1 cellular context compared by ENCODE assay signal in the genomic region with DNA sequence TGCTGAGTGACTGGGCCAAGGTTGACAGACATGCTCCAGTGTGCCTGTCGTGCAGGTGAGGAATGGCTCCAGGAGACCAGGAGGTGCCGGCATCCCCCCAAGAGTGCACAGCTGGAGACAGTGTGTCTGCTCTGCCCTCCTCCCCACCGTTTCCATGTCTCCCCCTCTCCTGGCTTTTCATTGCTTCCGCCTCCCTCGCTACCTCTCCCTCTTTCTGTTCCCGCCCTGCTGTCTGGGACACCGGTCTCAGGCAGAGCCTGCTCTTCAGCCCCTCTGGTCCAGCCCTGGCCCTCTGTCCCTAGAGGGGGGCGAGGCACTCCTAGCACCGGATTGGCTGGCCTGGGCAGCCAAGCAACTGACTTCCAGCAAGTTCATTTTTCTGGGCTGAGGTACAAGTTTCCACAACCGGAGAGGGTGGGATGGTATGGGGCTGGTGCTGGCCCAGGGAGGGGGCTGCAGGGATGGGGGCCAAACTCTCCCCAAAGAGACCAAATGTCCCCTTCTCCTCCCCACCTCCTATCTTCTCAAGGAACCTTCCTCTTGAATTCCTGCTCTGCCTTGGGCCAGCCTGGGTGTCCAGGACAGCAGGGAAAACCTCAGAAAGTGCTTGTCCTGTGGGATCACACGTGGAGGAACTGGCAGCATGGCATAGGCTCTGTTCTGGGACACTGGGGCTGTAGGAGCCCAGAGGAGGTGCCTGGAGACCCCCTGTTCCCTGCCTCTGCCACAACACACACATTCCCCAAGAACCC.
TF ChIP-seq lines count a peak whose summit lies in the region.

No MANE protein-coding gene starts in this region.

TF ChIP-seq in GM12878, 131 proteins besides CTCF, POLR2A, EP300 and RAD21:
- TF ChIP-seq, protein P1, sequence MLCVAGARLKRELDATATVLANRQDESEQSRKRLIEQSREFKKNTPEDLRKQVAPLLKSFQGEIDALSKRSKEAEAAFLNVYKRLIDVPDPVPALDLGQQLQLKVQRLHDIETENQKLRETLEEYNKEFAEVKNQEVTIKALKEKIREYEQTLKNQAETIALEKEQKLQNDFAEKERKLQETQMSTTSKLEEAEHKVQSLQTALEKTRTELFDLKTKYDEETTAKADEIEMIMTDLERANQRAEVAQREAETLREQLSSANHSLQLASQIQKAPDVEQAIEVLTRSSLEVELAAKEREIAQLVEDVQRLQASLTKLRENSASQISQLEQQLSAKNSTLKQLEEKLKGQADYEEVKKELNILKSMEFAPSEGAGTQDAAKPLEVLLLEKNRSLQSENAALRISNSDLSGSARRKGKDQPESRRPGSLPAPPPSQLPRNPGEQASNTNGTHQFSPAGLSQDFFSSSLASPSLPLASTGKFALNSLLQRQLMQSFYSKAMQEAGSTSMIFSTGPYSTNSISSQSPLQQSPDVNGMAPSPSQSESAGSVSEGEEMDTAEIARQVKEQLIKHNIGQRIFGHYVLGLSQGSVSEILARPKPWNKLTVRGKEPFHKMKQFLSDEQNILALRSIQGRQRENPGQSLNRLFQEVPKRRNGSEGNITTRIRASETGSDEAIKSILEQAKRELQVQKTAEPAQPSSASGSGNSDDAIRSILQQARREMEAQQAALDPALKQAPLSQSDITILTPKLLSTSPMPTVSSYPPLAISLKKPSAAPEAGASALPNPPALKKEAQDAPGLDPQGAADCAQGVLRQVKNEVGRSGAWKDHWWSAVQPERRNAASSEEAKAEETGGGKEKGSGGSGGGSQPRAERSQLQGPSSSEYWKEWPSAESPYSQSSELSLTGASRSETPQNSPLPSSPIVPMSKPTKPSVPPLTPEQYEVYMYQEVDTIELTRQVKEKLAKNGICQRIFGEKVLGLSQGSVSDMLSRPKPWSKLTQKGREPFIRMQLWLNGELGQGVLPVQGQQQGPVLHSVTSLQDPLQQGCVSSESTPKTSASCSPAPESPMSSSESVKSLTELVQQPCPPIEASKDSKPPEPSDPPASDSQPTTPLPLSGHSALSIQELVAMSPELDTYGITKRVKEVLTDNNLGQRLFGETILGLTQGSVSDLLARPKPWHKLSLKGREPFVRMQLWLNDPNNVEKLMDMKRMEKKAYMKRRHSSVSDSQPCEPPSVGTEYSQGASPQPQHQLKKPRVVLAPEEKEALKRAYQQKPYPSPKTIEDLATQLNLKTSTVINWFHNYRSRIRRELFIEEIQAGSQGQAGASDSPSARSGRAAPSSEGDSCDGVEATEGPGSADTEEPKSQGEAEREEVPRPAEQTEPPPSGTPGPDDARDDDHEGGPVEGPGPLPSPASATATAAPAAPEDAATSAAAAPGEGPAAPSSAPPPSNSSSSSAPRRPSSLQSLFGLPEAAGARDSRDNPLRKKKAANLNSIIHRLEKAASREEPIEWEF (IDR thresholded peaks at IDR 0.05; ENCODE audit: insufficient replicate concordance, low read depth, low read length): no peak
- TF ChIP-seq NR2F1 (conservative IDR thresholded peaks at IDR 0.05): no peak
- TF ChIP-seq RCOR1 (conservative IDR thresholded peaks at IDR 0.05; ENCODE audit: low read depth, low read length): no peak
- no peak for TF ChIP-seq RELA (IDR thresholded peaks at IDR 0.05; ENCODE audit: borderline replicate concordance, partially characterized antibody)
- TF ChIP-seq, protein P2, sequence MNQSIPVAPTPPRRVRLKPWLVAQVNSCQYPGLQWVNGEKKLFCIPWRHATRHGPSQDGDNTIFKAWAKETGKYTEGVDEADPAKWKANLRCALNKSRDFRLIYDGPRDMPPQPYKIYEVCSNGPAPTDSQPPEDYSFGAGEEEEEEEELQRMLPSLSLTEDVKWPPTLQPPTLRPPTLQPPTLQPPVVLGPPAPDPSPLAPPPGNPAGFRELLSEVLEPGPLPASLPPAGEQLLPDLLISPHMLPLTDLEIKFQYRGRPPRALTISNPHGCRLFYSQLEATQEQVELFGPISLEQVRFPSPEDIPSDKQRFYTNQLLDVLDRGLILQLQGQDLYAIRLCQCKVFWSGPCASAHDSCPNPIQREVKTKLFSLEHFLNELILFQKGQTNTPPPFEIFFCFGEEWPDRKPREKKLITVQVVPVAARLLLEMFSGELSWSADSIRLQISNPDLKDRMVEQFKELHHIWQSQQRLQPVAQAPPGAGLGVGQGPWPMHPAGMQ (IDR thresholded peaks at IDR 0.05; ENCODE audit: borderline replicate concordance): no peak
- no peak for TF ChIP-seq CBFB (IDR thresholded peaks at IDR 0.05; ENCODE audit: low read depth)
TF ChIP-seq in GM12878: peak in this region for 0.
